8 cellular contexts compared by ENCODE assay signal in the genomic region with DNA sequence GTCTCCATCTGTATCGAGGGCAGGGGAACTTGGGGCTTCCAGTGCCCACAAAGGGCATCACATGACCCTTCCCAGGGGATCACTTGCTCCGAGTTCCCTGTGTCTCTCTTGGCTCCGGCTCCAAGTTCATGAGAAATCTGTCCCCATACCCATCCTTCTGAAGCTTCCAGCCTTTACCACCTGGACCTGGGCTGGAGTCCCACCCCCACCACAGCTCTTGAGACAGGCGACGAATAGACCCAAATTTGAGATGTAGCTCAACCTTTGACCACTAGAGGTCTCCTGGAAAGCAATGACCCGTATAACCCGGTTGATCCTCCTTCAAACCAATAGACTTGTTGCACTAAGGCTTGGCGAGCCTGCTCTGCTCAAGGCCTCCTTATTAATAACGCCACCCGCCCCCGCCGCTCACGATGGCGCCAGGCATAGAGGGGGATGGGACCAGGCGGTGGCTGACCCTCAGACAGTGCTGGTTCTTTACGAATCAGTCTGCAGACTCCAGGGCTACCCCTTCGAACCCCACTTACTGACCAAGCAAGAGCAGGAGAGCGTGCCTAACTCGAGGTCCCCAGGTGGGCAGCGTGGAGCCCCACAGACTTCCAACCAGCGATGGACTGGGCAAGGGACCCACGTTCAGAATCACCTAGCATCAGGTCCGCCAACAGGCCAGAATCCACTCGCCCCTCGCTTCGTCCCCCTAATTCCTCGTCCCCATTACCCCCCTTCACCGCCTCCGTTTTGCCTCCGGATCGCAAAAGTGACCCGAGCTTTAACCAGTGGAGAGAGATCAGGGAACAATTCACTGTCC. TPM values are rescaled to one million over a fixed set of nuclear protein-coding genes. Genes with fewer than 3 reads are reported as not detected.
DNase-seq lines count a peak whose midpoint lies in the region; ATAC-seq, FAIRE-seq and TF ChIP-seq lines count a peak whose summit lies in the region.

No MANE protein-coding gene starts in this region.

- SMC1A ChIA-PET in GM12878 (lab: Charles Lee; ENCODE audit: uncharacterized antibody, unreplicated experiment), result interaction anchor here (0.6 to 3.3 kb wide), 12 partner anchors 10 to 351 kb away, joined by 3 to 33 read pairs (median 3); no protein-coding TSS in a partner anchor

- CTCF ChIA-PET in GM12878 (lab: Yijun Ruan, JAX), result interaction anchor here (0.6 to 6.1 kb wide), 36 partner anchors 9 to 541 kb away, joined by 3 to 86 read pairs (median 4); no protein-coding TSS in a partner anchor

- H3K27me3 ChIP-seq in HL-60 (ENCODE audit: insufficient read depth, poor library complexity, severe bottlenecking) (no peaks in the 10 kb centered on the region), GM12878 (replicated peaks in 1 of 2; ENCODE audit: control insufficient read depth in 2 of 2, insufficient read depth in 2 of 2, low read length in 1 of 2) (no peaks in the 10 kb centered on the region)

- TF ChIP-seq EP300 in GM12878 (IDR thresholded peaks at IDR 0.05; ENCODE audit: borderline replicate concordance in 1 of 2, control insufficient read depth in 1 of 2, low read depth in 2 of 2, low read length in 2 of 2), result no peak

- H3K36me3 ChIP-seq in GM12878 (ENCODE audit: control insufficient read depth in 2 of 2, insufficient read depth in 2 of 2, low read length in 1 of 2), result no peaks in the 10 kb centered on the region

- peak overlapping the region; percentile 84 for H2AFZ ChIP-seq in GM12878 (ENCODE audit: control insufficient read depth, low read depth, low read length)

- peaks cover 15% of the 10 kb centered on the region for H3K79me2 ChIP-seq in GM12878 (ENCODE audit: control insufficient read depth, insufficient read depth, low read length)

- H3K27ac ChIP-seq in HL-60 (replicated peaks) (no peak overlapping the region), GM12878 (ENCODE audit: control insufficient read depth, insufficient read depth) (peak overlapping the region; percentile 57)

- no TSS peak for BruUV-seq in GM12878 (replicated peaks; lab: Mats Ljungman, UMichigan)

- H4K20me1 ChIP-seq in GM12878 (ENCODE audit: control insufficient read depth, insufficient read depth), result no peaks in the 10 kb centered on the region

- H3K4me1 ChIP-seq in GM12878 (ENCODE audit: control insufficient read depth, insufficient read depth, low read length), result peaks cover 28% of the 10 kb centered on the region

- WGBS in GM12878 (ENCODE audit: insufficient coverage, insufficient replicate concordance, low lambda C conversion rate, missing lambda C conversion rate), result 28% methylated on average over 29 of the region's 32 CpGs

- peak; percentile 79 for TF ChIP-seq RAD21 in GM12878 (IDR thresholded peaks at IDR 0.05; ENCODE audit: insufficient read depth, low read depth, low read length)

- H3K4me3 ChIP-seq in HL-60 (replicated peaks; ENCODE audit: insufficient read depth, low read length), result no peak overlapping the region; the same call in 1 of the 2 replicates
- H3K4me3 ChIP-seq in GM12878, result no peak overlapping the region; the same call in 1 of the 2 replicates
- H3K4me3 ChIP-seq in iPS-11a (ENCODE audit: low read depth, low read length), result peak overlapping the region; percentile 17

- DNase-seq in EH (ENCODE audit: low read depth) (peak; percentile 56), HL-60 (ENCODE audit: low read depth in 1 of 2, low spot score in 1 of 2) (peak; percentile 52 to 68), SKM-1 (lab: John Stamatoyannopoulos, UW; ENCODE audit: unreplicated experiment) (peak; percentile 30), GM12878 (ENCODE audit: low read depth, low spot score) (peak; percentile 85), sciatic nerve (ENCODE audit: low spot score) (peak; percentile 75), T1000 (lab: John Stamatoyannopoulos, UW) (no peak)

- POLR2A ChIA-PET in GM12878 (lab: Charles Lee), result interaction anchor here (0.5 to 1.5 kb wide), 4 partner anchors 93 to 955 kb away, joined by 3 to 5 read pairs (median 3); no protein-coding TSS in a partner anchor

- peak overlapping the region; percentile 50; the same call in 1 of the 2 replicates for H3K9ac ChIP-seq in GM12878 (ENCODE audit: control insufficient read depth, insufficient read depth, low read length)

- FAIRE-seq in GM12878 (lab: Jason Lieb, UNC), result peak; percentile 85

- H3K4me2 ChIP-seq in GM12878 (ENCODE audit: control insufficient read depth, insufficient read depth), result peak overlapping the region; percentile 82

- TF ChIP-seq CTCF in HL-60 (IDR thresholded peaks at IDR 0.05; ENCODE audit: insufficient read depth, low read length) (peak; percentile 67), GM12878 (IDR thresholded peaks at IDR 0.05 in 2 of 3, conservative IDR thresholded peaks at IDR 0.05 in 1 of 3; ENCODE audit: control insufficient read depth in 2 of 3, extremely low read depth in 1 of 3, insufficient read depth in 1 of 3, low read depth in 3 of 3, low read length in 3 of 3) (peak; percentile 76 to 86 (median 85))

- peak; percentile 58 for ATAC-seq in GM21381 (IDR thresholded peaks at IDR 0.05; ENCODE audit: unreplicated experiment)
- peak; percentile 79 for ATAC-seq in GM12878
- ATAC-seq in sciatic nerve, result peak; percentile 78

- in situ Hi-C loops in GM12878 (cut with MboI), result loop anchor here (5.0 kb wide), 1 partner anchor 345 kb away; no protein-coding TSS in a partner anchor

- no peaks in the 10 kb centered on the region for H3K9me3 ChIP-seq in GM12878 (replicated peaks; ENCODE audit: control insufficient read depth, insufficient read depth, low read length)

- no peak for TF ChIP-seq POLR2A in GM12878 (IDR thresholded peaks at IDR 0.05; ENCODE audit: low read depth, low read length)

- intact Hi-C loops in GM12878 (cut with micrococcal nuclease; ENCODE audit: unreplicated experiment) (loop anchor here (1.0 to 2.0 kb wide), 2 partner anchors 141 to 348 kb away; no protein-coding TSS in a partner anchor), sciatic nerve (cut with DNase I) (loop anchor here (5.0 kb wide), 1 partner anchor 1295 kb away; no protein-coding TSS in a partner anchor)

- RAD21 ChIA-PET in GM12878 (lab: Charles Lee; ENCODE audit: unreplicated experiment), result interaction anchor here (0.6 to 2.5 kb wide), 13 partner anchors 9 to 356 kb away, joined by 3 to 29 read pairs (median 3); no protein-coding TSS in a partner anchor

TF ChIP-seq in GM12878, 131 proteins besides CTCF, POLR2A, EP300 and RAD21 (continues in another document):
- no peak for TF ChIP-seq ZBED1 (IDR thresholded peaks at IDR 0.05; ENCODE audit: borderline replicate concordance)
- no peak for TF ChIP-seq CEBPB (IDR thresholded peaks at IDR 0.05; ENCODE audit: borderline replicate concordance in 1 of 2, low read depth in 2 of 2, low read length in 2 of 2)
- TF ChIP-seq RFX5 (IDR thresholded peaks at IDR 0.05; ENCODE audit: low read depth, low read length), result no peak
- no peak for TF ChIP-seq RBBP5 (conservative IDR thresholded peaks at IDR 0.05)
- TF ChIP-seq NFIC (IDR thresholded peaks at IDR 0.05; ENCODE audit: low read depth, low read length), result 0 out of 2 replicates have a peak, but pooled peaks have one; percentile 25
- TF ChIP-seq FOXK2 (IDR thresholded peaks at IDR 0.05), result peak; percentile 73
- TF ChIP-seq IKZF1 (conservative IDR thresholded peaks at IDR 0.05), result peak; percentile 40; the same call in 1 of the 2 replicates

RNA-seq across cellular contexts. Expression of gene ARID5B, which starts 4.4 kb away (rescaled TPM):
- total RNA-seq in GM12878 (2013; cell fraction: nucleolus; rRNA removed), result 7.5 and 9.3 TPM in 2 replicates
- total RNA-seq in GM12878 (2014; rRNA removed) (5.8 and 6.9 TPM in 2 replicates), GM12878 (2014; rRNA removed; fragmentation: Illumina TruSeq; extraction: Trizol) (6.4 and 7.1 TPM in 2 replicates), GM12878 (2021) (7.4 and 7.5 TPM in 2 replicates), sciatic nerve (63.8 TPM)
- 6.7 TPM for polyA plus RNA-seq in GM12878 (2011; ENCODE audit: low read depth)
- polyA plus RNA-seq in GM12878 (2011; rRNA removed) (2.4 and 2.8 TPM in 2 replicates), GM12878 (2014; fragmentation: Illumina TruSeq; extraction: Trizol) (3.7 and 4.1 TPM in 2 replicates), GM12878 (2014; fragmentation: Nextera tagmentation; extraction: Ambion mirVana) (1 to 10 TPM; 3.4 to 8.5 TPM), GM12878 (2014; rRNA removed) (2.7 and 3.2 TPM in 2 replicates), GM12878 (2016; fragmentation: Nextera tagmentation; extraction: Ambion mirVana) (1 to 10 TPM; 6.7 to 7.1 TPM)
- polyA plus RNA-seq in GM12878 (2011; cell fraction: cytosol; rRNA removed), result 2.0 and 2.3 TPM in 2 replicates
- polyA plus RNA-seq in GM12878 (2011; cell fraction: nucleus; rRNA removed), result 3.7 and 5.0 TPM in 2 replicates
- 11.6 and 12.8 TPM in 2 replicates for polyA plus RNA-seq in GM12878 (2012)
- polyA minus RNA-seq in GM12878 (2011; rRNA and poly(A)+ RNA removed), result 14.8 and 17.5 TPM in 2 replicates
- 2.5 and 3.7 TPM in 2 replicates for polyA minus RNA-seq in GM12878 (2011; cell fraction: cytosol; rRNA and poly(A)+ RNA removed)
- 16.8 and 33.0 TPM in 2 replicates for polyA minus RNA-seq in GM12878 (2011; cell fraction: nucleus; rRNA and poly(A)+ RNA removed)
